21 cellular contexts compared by ENCODE assay signal in the genomic region with DNA sequence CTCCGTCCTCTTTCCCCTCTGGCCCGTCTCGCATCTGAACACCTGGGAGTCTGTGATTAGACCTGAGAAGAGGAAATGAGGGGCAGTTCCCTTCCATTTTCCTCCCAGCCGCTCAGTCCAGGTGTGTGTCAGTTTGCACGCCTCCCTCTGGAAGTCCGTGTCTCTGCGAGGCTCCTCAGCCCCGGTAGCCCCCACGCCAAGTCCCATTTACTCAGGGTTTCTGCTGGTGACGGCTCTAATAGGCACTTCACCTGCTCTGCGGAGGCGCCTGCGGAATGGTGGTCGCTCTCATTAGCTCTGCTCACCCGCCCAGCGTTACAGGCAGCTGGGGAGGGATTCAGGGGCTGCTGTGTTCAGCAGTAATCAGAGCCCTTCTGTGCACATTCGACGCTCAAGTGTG.
DNase-seq lines count a peak whose midpoint lies in the region; ATAC-seq and TF ChIP-seq lines count a peak whose summit lies in the region.
"Had no signal": no experiment of that assay in that cellular context is flagged by ENCODE, and none has a peak within 500 bp of the region (broad histone marks: within the 10 kb centered on the region; RNA-seq: fewer than 3 reads in every experiment).

No MANE protein-coding gene starts in this region.

- H3K4me1 ChIP-seq in GM23338 (ENCODE audit: insufficient read depth) (no peaks in the 10 kb centered on the region), esophagus muscularis mucosa (no peaks in the 10 kb centered on the region), neural progenitor cell (peaks cover 13% of the 10 kb centered on the region), gastroesophageal sphincter (no peaks in the 10 kb centered on the region)
- H3K4me1 ChIP-seq: BE2C had no signal

- DNase-seq in GM23338 (ENCODE audit: low spot score) (peak; percentile 39), H7 (peak; percentile 63), esophagus muscularis mucosa (ENCODE audit: extremely low spot score) (peak; percentile 50), neural progenitor cell (ENCODE audit: low spot score) (no peak), KBM-7 (no peak)
- DNase-seq in activated CD8-positive, alpha-beta T cell treated with anti-CD3 and anti-CD28 coated beads for 36 hours, result no peak
- DNase-seq: ACHN; BE2C; C1 segment of cervical spinal cord; CD4-positive, CD25-positive, alpha-beta regulatory T cell; CD8-positive, alpha-beta memory T cell; COR-L47; DMS 273 treated with DMSO at 0.1 percent for 48 hours; DMS53; GM23248; H9; KG1 had no signal

- 97% methylated on average over 18 of the region's 18 CpGs for WGBS in esophagus muscularis mucosa
- WGBS in gastroesophageal sphincter (ENCODE audit: low coverage in 1 of 2), 2 donors, result 94% methylated on average over 3 of the region's 18 CpGs; no CpG with 5 or more reads in 1 of the 2 donors

- H2AFZ ChIP-seq in GM23338, result no peak overlapping the region
- no peak overlapping the region for H2AFZ ChIP-seq in neural progenitor cell (replicated peaks)
- H2AFZ ChIP-seq: GM23248 had no signal

- in situ Hi-C loops in KBM-7 (cut with MboI; ENCODE audit: low pct_unique_long_range_greater_than_20kb, low sequenced_read_pairs), result no loop called here

- H3K79me2 ChIP-seq in GM23338 (replicated peaks; ENCODE audit: insufficient read depth) (no peaks in the 10 kb centered on the region), neural progenitor cell (ENCODE audit: low read depth) (no peaks in the 10 kb centered on the region)

- peaks cover 20% of the 10 kb centered on the region for H3K4me1 Mint-ChIP-seq in GM23338
- peaks cover 11% of the 10 kb centered on the region for H3K4me1 Mint-ChIP-seq in neural progenitor cell
- H3K4me1 Mint-ChIP-seq in activated CD8-positive, alpha-beta T cell treated with anti-CD3 and anti-CD28 coated beads for 36 hours (ENCODE audit: low read depth), result no peaks in the 10 kb centered on the region
- H3K4me1 Mint-ChIP-seq: CD8-positive, alpha-beta memory T cell had no signal

- POLR2A ChIA-PET in activated CD8-positive, alpha-beta T cell treated with anti-CD3 and anti-CD28 coated beads for 36 hours (lab: Charles Lee), result no interaction called here

- H4K20me1 ChIP-seq in GM23338 (replicated peaks; ENCODE audit: insufficient read depth) (no peaks in the 10 kb centered on the region), neural progenitor cell (ENCODE audit: low read depth) (no peaks in the 10 kb centered on the region)

- peak; percentile 75 for ATAC-seq in GM23338
- ATAC-seq in activated CD8-positive, alpha-beta T cell treated with anti-CD3 and anti-CD28 coated beads for 36 hours, result no peak
- no peak for ATAC-seq in HG02623 (IDR thresholded peaks at IDR 0.05; ENCODE audit: unreplicated experiment)
- ATAC-seq in gastroesophageal sphincter, result no peak
- ATAC-seq: HepG2 had no signal

- H3K9me3 Mint-ChIP-seq in GM23338 (no peaks in the 10 kb centered on the region), neural progenitor cell (no peaks in the 10 kb centered on the region)
- no peaks in the 10 kb centered on the region for H3K9me3 Mint-ChIP-seq in activated CD8-positive, alpha-beta T cell treated with anti-CD3 and anti-CD28 coated beads for 36 hours
- H3K9me3 Mint-ChIP-seq: CD4-positive, CD25-positive, alpha-beta regulatory T cell; H9; IgD-negative memory B cell had no signal

- H3K36me3 ChIP-seq in GM23338 (ENCODE audit: insufficient read depth), result no peaks in the 10 kb centered on the region; the same call in 1 of the 2 replicates
- H3K36me3 ChIP-seq in H7 (replicated peaks; ENCODE audit: control insufficient read depth, insufficient read depth, low read length), result no peaks in the 10 kb centered on the region
- H3K36me3 ChIP-seq in esophagus muscularis mucosa, result no peaks in the 10 kb centered on the region
- no peaks in the 10 kb centered on the region for H3K36me3 ChIP-seq in neural progenitor cell
- H3K36me3 ChIP-seq in gastroesophageal sphincter, result peaks cover 0 to 4% of the 10 kb centered on the region in 2 donors
- H3K36me3 ChIP-seq: BE2C had no signal

- no peaks in the 10 kb centered on the region for H3K9me2 ChIP-seq in GM23338 (ENCODE audit: insufficient read depth)

- H3K36me3 Mint-ChIP-seq in GM23338 (ENCODE audit: low read depth) (no peaks in the 10 kb centered on the region; the same call in 2 of the 3 replicates), neural progenitor cell (no peaks in the 10 kb centered on the region)
- H3K36me3 Mint-ChIP-seq in activated CD8-positive, alpha-beta T cell treated with anti-CD3 and anti-CD28 coated beads for 36 hours (ENCODE audit: low read depth), result peaks cover 21% of the 10 kb centered on the region

- no peak overlapping the region for H3K9ac ChIP-seq in neural progenitor cell
- H3K9ac ChIP-seq: GM23248 had no signal

- TF ChIP-seq CTCF in GM23338 (conservative IDR thresholded peaks at IDR 0.05; ENCODE audit: low read depth in 2 of 2) (peak in 1 of 2 experiments; percentile 14; a peak in 1 of 4 replicates), esophagus muscularis mucosa (IDR thresholded peaks at IDR 0.05) (no peak), neural progenitor cell (IDR thresholded peaks at IDR 0.05) (no peak), gastroesophageal sphincter (IDR thresholded peaks at IDR 0.05) (no peak)
- no peak for TF ChIP-seq CTCF in activated CD8-positive, alpha-beta T cell treated with anti-CD3 and anti-CD28 coated beads for 36 hours (IDR thresholded peaks at IDR 0.05)

- TF ChIP-seq EP300 in esophagus muscularis mucosa (IDR thresholded peaks at IDR 0.05) (no peak), gastroesophageal sphincter (IDR thresholded peaks at IDR 0.05) (no peak)

- H3K4me3 ChIP-seq in GM23338 (no peak overlapping the region), H7 (ENCODE audit: insufficient read depth, low read depth, low read length) (no peak overlapping the region), esophagus muscularis mucosa (no peak overlapping the region), neural progenitor cell (no peak overlapping the region), gastroesophageal sphincter (no peak overlapping the region)
- H3K4me3 ChIP-seq: GM23248 had no signal

- no peak overlapping the region for H3K4me2 ChIP-seq in GM23338
- no peak overlapping the region for H3K4me2 ChIP-seq in neural progenitor cell

- H3K4me3 Mint-ChIP-seq in GM23338, result no peak overlapping the region
- H3K4me3 Mint-ChIP-seq in neural progenitor cell, result no peak overlapping the region
- no peak overlapping the region for H3K4me3 Mint-ChIP-seq in activated CD8-positive, alpha-beta T cell treated with anti-CD3 and anti-CD28 coated beads for 36 hours
- H3K4me3 Mint-ChIP-seq: CD4-positive, CD25-positive, alpha-beta regulatory T cell; CD8-positive, alpha-beta memory T cell; H9; IgD-negative memory B cell had no signal

- H3K27me3 ChIP-seq in GM23338 (ENCODE audit: insufficient read depth), result no peaks in the 10 kb centered on the region
- H3K27me3 ChIP-seq in H7 (ENCODE audit: control insufficient read depth, insufficient read depth, low read length), result no peaks in the 10 kb centered on the region
- H3K27me3 ChIP-seq in esophagus muscularis mucosa, result no peaks in the 10 kb centered on the region
- H3K27me3 ChIP-seq in neural progenitor cell, result no peaks in the 10 kb centered on the region
- no peaks in the 10 kb centered on the region for H3K27me3 ChIP-seq in gastroesophageal sphincter
- H3K27me3 ChIP-seq: BE2C had no signal

- H3K9me3 ChIP-seq in esophagus muscularis mucosa (no peaks in the 10 kb centered on the region), neural progenitor cell (ENCODE audit: low read depth) (no peaks in the 10 kb centered on the region), gastroesophageal sphincter (no peaks in the 10 kb centered on the region)
- H3K9me3 ChIP-seq: BE2C had no signal

- TF ChIP-seq POLR2A in esophagus muscularis mucosa (IDR thresholded peaks at IDR 0.05; ENCODE audit: low read depth) (no peak), gastroesophageal sphincter (IDR thresholded peaks at IDR 0.05) (no peak)

- CTCF ChIA-PET in activated CD8-positive, alpha-beta T cell treated with anti-CD3 and anti-CD28 coated beads for 36 hours (lab: Charles Lee), result no interaction called here

- no peaks in the 10 kb centered on the region for H3F3A ChIP-seq in GM23338 (replicated peaks; ENCODE audit: low read depth)
- no peaks in the 10 kb centered on the region for H3F3A ChIP-seq in neural progenitor cell (ENCODE audit: low read depth)

- H3K27ac ChIP-seq in GM23338 (ENCODE audit: low read depth), result no peak overlapping the region
- no peak overlapping the region for H3K27ac ChIP-seq in esophagus muscularis mucosa (replicated peaks in 1 of 4)
- H3K27ac ChIP-seq in neural progenitor cell, result no peak overlapping the region
- H3K27ac ChIP-seq in gastroesophageal sphincter, result no peak overlapping the region
- H3K27ac ChIP-seq: GM23248 had no signal

- H3K27ac Mint-ChIP-seq in GM23338 (peak overlapping the region; percentile 59; the same call in 1 of the 2 replicates), neural progenitor cell (peak overlapping the region; percentile 25)
- H3K27ac Mint-ChIP-seq in activated CD8-positive, alpha-beta T cell treated with anti-CD3 and anti-CD28 coated beads for 36 hours, result no peak overlapping the region
- H3K27ac Mint-ChIP-seq: CD4-positive, CD25-positive, alpha-beta regulatory T cell; CD8-positive, alpha-beta memory T cell; IgD-negative memory B cell had no signal

- H3K27me3 Mint-ChIP-seq in GM23338 (ENCODE audit: insufficient read depth, low read depth, poor library complexity), result peaks cover 4% of the 10 kb centered on the region
- peaks cover 2% of the 10 kb centered on the region for H3K27me3 Mint-ChIP-seq in neural progenitor cell (ENCODE audit: insufficient read depth, low read depth)
- no peaks in the 10 kb centered on the region for H3K27me3 Mint-ChIP-seq in activated CD8-positive, alpha-beta T cell treated with anti-CD3 and anti-CD28 coated beads for 36 hours
- H3K27me3 Mint-ChIP-seq: CD4-positive, CD25-positive, alpha-beta regulatory T cell; CD8-positive, alpha-beta memory T cell; IgD-negative memory B cell had no signal

- intact Hi-C loops in esophagus muscularis mucosa (cut with DNase I), result no loop called here
- intact Hi-C loops in activated CD8-positive, alpha-beta T cell treated with anti-CD3 and anti-CD28 coated beads for 36 hours (cut with micrococcal nuclease), result no loop called here

TF ChIP-seq in GM23338, 12 proteins besides CTCF, POLR2A, EP300 and RAD21:
- no peak for TF ChIP-seq JUNB (IDR thresholded peaks at IDR 0.05; ENCODE audit: unreplicated experiment)

Comparison
In these comparisons a context has a peak if more than half of its experiments do, and no peak if none do; other contexts are left out.
1. DNase-seq: peak in GM23338 (single experiment), H7 (single experiment) and esophagus muscularis mucosa (single experiment); none in neural progenitor cell (single experiment), activated CD8-positive, alpha-beta T cell treated with anti-CD3 and anti-CD28 coated beads for 36 hours (single experiment) and KBM-7 (single experiment).